8 cellular contexts compared by ENCODE assay signal in genomic region chr2:20012032-20012281, GRCh38. TPM values are rescaled to one million over a fixed set of nuclear protein-coding genes. Genes with fewer than 3 reads are reported as not detected.
A peak's percentile ranks its signal among the peaks of the same experiment; 100 is the strongest.
DNase-seq lines count a peak whose midpoint lies in the region; ATAC-seq and TF ChIP-seq lines count a peak whose summit lies in the region.

No MANE protein-coding gene starts in this region.

- H3K79me1 ChIP-seq in neuronal stem cell (ENCODE audit: low read depth, low read length) = no peaks in the 10 kb centered on the region

- ATAC-seq in RWPE2 (ENCODE audit: low read depth) = peak; percentile 32
- no peak for ATAC-seq in HG02885 (IDR thresholded peaks at IDR 0.05; ENCODE audit: poor library complexity, unreplicated experiment)

- no peak overlapping the region for H4K91ac ChIP-seq in neuronal stem cell (ENCODE audit: low read depth, low read length, poor library complexity)

- intact Hi-C loops in esophagus squamous epithelium (cut with DNase I) = loop anchor here (5.0 kb wide), 1 partner anchor 85 kb away; no protein-coding TSS in a partner anchor

- 25% methylated on average over 4 of the region's 4 CpGs; no CpG with 5 or more reads in 1 of the 2 donors for WGBS in esophagus squamous epithelium, 2 donors
- no CpG with 5 or more reads among the region's 4 CpGs for WGBS in neuronal stem cell (ENCODE audit: extremely low coverage in 2 of 2, insufficient read length in 2 of 2, insufficient replicate concordance in 1 of 2), 2 donors

- H3K23ac ChIP-seq in neuronal stem cell (ENCODE audit: low read depth, low read length, poor library complexity) = peak overlapping the region; percentile 46

- H2AK5ac ChIP-seq in neuronal stem cell (ENCODE audit: low read depth, low read length) = no peak overlapping the region

- H3K18ac ChIP-seq in neuronal stem cell (ENCODE audit: low read length) = peak overlapping the region; percentile 79

- no peak overlapping the region for H4K8ac ChIP-seq in neuronal stem cell (ENCODE audit: low read depth, low read length)

- H2BK15ac ChIP-seq in neuronal stem cell (ENCODE audit: low read length) = peak overlapping the region; percentile 81

- no peak for TF ChIP-seq POLR2A in esophagus squamous epithelium (IDR thresholded peaks at IDR 0.05)

- no peak overlapping the region for H2BK120ac ChIP-seq in neuronal stem cell (ENCODE audit: low read depth, low read length)

- no peaks in the 10 kb centered on the region; a peak in 1 of 22 replicates for H4K20me1 ChIP-seq in BLaER1 treated with 17β-estradiol and CSF1 and Interleukin-3, amounts not matched to agents 10 nM and 100 nM

- peaks cover 47 to 57% (median 52%) of the 10 kb centered on the region in 11 experiments for H3K27me3 ChIP-seq in BLaER1 treated with 17β-estradiol and CSF1 and Interleukin-3, amounts not matched to agents 10 nM and 100 nM
- H3K27me3 ChIP-seq in RWPE2 (ENCODE audit: insufficient read depth, poor library complexity, severe bottlenecking) (no peaks in the 10 kb centered on the region), esophagus squamous epithelium (peaks cover 0 to 40% (median 0%) of the 10 kb centered on the region in 4 donors), neuronal stem cell (ENCODE audit: control insufficient read depth in 3 of 3, insufficient read depth in 3 of 3, low read depth in 1 of 3, low read length in 3 of 3) (peaks cover 0 to 33% (median 13%) of the 10 kb centered on the region in 3 experiments)

- H3K4me3 ChIP-seq in BLaER1 treated with 17β-estradiol and CSF1 and Interleukin-3, amounts not matched to agents 10 nM and 100 nM = peak overlapping the region; percentile 38 to 68 (median 54); a peak in 17 of 20 replicates
- H3K4me3 ChIP-seq in RWPE2 (ENCODE audit: severe bottlenecking) = peak overlapping the region; percentile 54
- peak overlapping the region; percentile 41 to 75 (median 52) for H3K4me3 ChIP-seq in esophagus squamous epithelium
- peak overlapping the region; percentile 61 to 77 for H3K4me3 ChIP-seq in neuronal stem cell (ENCODE audit: low read length in 2 of 2)

- peak overlapping the region; percentile 99 for H2AFZ ChIP-seq in neuronal stem cell (ENCODE audit: low read length)

- H3K14ac ChIP-seq in neuronal stem cell (ENCODE audit: low read length) = no peak overlapping the region

- H3K9ac ChIP-seq in BLaER1 treated with 17β-estradiol and CSF1 and Interleukin-3, amounts not matched to agents 10 nM and 100 nM = peak overlapping the region in 1 of 11 experiments; percentile 60; a peak in 2 of 22 replicates
- peak overlapping the region; percentile 82 for H3K9ac ChIP-seq in neuronal stem cell (ENCODE audit: low read depth, low read length, poor library complexity)

- no peak overlapping the region for H2BK5ac ChIP-seq in neuronal stem cell (ENCODE audit: low read length)

- peak overlapping the region; percentile 67 to 97 (median 81); a peak in 21 of 22 replicates for H3K4me2 ChIP-seq in BLaER1 treated with 17β-estradiol and CSF1 and Interleukin-3, amounts not matched to agents 10 nM and 100 nM
- peak overlapping the region; percentile 78 for H3K4me2 ChIP-seq in neuronal stem cell (ENCODE audit: insufficient read depth, low read length, poor library complexity, severe bottlenecking)

- no peak for TF ChIP-seq CTCF in RWPE2 (IDR thresholded peaks at IDR 0.05; ENCODE audit: poor library complexity, severe bottlenecking)
- no peak for TF ChIP-seq CTCF in esophagus squamous epithelium (IDR thresholded peaks at IDR 0.05)

- no peak overlapping the region for H3K27ac ChIP-seq in BLaER1 treated with 17β-estradiol and CSF1 and Interleukin-3, amounts not matched to agents 10 nM and 100 nM
- H3K27ac ChIP-seq in RWPE2 (ENCODE audit: poor library complexity, severe bottlenecking) (peak overlapping the region; percentile 29), esophagus squamous epithelium (peak overlapping the region in 2 of 4 donors; percentile 59 to 80), neuronal stem cell (replicated peaks; ENCODE audit: low read length) (no peak overlapping the region)

- no peak overlapping the region for H3K4ac ChIP-seq in neuronal stem cell (ENCODE audit: low read length)

- DNase-seq in RWPE2 (ENCODE audit: low spot score) (no peak), esophagus squamous epithelium (lab: John Stamatoyannopoulos, UW) (no peak), neuronal stem cell (ENCODE audit: low spot score) (peak; percentile 12), DMS53 (lab: John Stamatoyannopoulos, UW) (no peak), foreskin melanocyte (no peak)
- DNase-seq in effector CD4-positive, alpha-beta T cell = no peak

- H3K36me3 ChIP-seq in BLaER1 treated with 17β-estradiol and CSF1 and Interleukin-3, amounts not matched to agents 10 nM and 100 nM = no peaks in the 10 kb centered on the region
- H3K36me3 ChIP-seq in RWPE2 (ENCODE audit: low read depth) = no peaks in the 10 kb centered on the region
- H3K36me3 ChIP-seq in esophagus squamous epithelium = no peaks in the 10 kb centered on the region
- H3K36me3 ChIP-seq in neuronal stem cell (replicated peaks in 1 of 2; ENCODE audit: control insufficient read depth in 2 of 2, insufficient read depth in 2 of 2, low read length in 2 of 2) = no peaks in the 10 kb centered on the region

- H3K9me3 ChIP-seq in BLaER1 treated with 17β-estradiol and CSF1 and Interleukin-3, amounts not matched to agents 10 nM and 100 nM (replicated peaks in 1 of 11) = peaks cover 6 to 23% (median 18%) of the 10 kb centered on the region in 11 experiments; a peak in 21 of 22 replicates
- H3K9me3 ChIP-seq in RWPE2 (ENCODE audit: severe bottlenecking) (no peaks in the 10 kb centered on the region), esophagus squamous epithelium (no peaks in the 10 kb centered on the region), neuronal stem cell (replicated peaks in 1 of 2; ENCODE audit: control insufficient read depth in 2 of 2, insufficient read depth in 1 of 2, low read depth in 1 of 2, low read length in 2 of 2) (peaks cover 0 to 6% of the 10 kb centered on the region in 2 donors)

- no peak overlapping the region for H2BK12ac ChIP-seq in neuronal stem cell (ENCODE audit: low read length)

- H3K4me1 ChIP-seq in BLaER1 treated with 17β-estradiol and CSF1 and Interleukin-3, amounts not matched to agents 10 nM and 100 nM = peaks cover 6 to 15% (median 13%) of the 10 kb centered on the region in 10 experiments; a peak in 16 of 20 replicates
- peaks cover 15% of the 10 kb centered on the region for H3K4me1 ChIP-seq in RWPE2 (ENCODE audit: insufficient read depth, poor library complexity, severe bottlenecking)
- peaks cover 0 to 19% (median 12%) of the 10 kb centered on the region in 3 donors for H3K4me1 ChIP-seq in esophagus squamous epithelium
- H3K4me1 ChIP-seq in neuronal stem cell (ENCODE audit: control insufficient read depth in 2 of 2, insufficient read depth in 1 of 2, low read depth in 1 of 2, low read length in 2 of 2) = peaks cover 4 to 6% of the 10 kb centered on the region in 2 donors

RNA-seq across cellular contexts. Expression of gene MATN3, which starts 0.5 kb away (rescaled TPM):
- 1 to 10 TPM in 1 of 4 donors, under 1 TPM in 2, not detected in 1; 0.45 to 1.3 (median 0.92) TPM for total RNA-seq in esophagus squamous epithelium
- 1.2 TPM for polyA plus RNA-seq in neuronal stem cell (2013, experiment 1 of 2)
- 1.3 TPM for polyA plus RNA-seq in neuronal stem cell (2013, experiment 2 of 2)

RNA-seq across cellular contexts. Expression of gene WDR35, which starts 22.1 kb away (rescaled TPM):
- 1 to 10 TPM in 3 of 4 donors, under 1 TPM in 1; 0.83 to 7.2 (median 4.5) TPM for total RNA-seq in esophagus squamous epithelium
- polyA plus RNA-seq in neuronal stem cell (2013, experiment 1 of 2) = 8.2 TPM
- polyA plus RNA-seq in neuronal stem cell (2013, experiment 2 of 2) = 8.1 TPM

RNA-seq across cellular contexts. Expression of gene LAPTM4A, which starts 39.5 kb away (rescaled TPM):
- 100 to 1,000 TPM in 2 of 4 donors, 10 to 100 TPM in 2; 71.0 to 144 (median 98.2) TPM for total RNA-seq in esophagus squamous epithelium
- polyA plus RNA-seq in neuronal stem cell (2013, experiment 1 of 2) = 262 TPM
- polyA plus RNA-seq in neuronal stem cell (2013, experiment 2 of 2) = 267 TPM
